In genomic region chrX:69173906-69174305, GRCh38 we compare ENCODE assay signal across 20 cellular contexts.
"Had no signal": no experiment of that assay in that cellular context is flagged by ENCODE, and none has a peak within 500 bp of the region (broad histone marks: within the 10 kb centered on the region; RNA-seq: fewer than 3 reads in every experiment).

No MANE protein-coding gene starts in this region.

- H3K27me3 ChIP-seq: ascending aorta, suprapubic skin, upper lobe of right lung had no signal

- H3K4me3 Mint-ChIP-seq: activated T-helper 17 cell treated with anti-CD3 and anti-CD28 coated beads, Interleukin-2, amount 50 U/mL, for 72 hours; naive thymus-derived CD4-positive, alpha-beta T cell; stimulated activated naive CD8-positive, alpha-beta T cell treated with anti-CD3 and anti-CD28 coated beads, Interleukin-15, Interleukin-2, amounts not matched to agents 100 ng/mL and 50 ng/mL, for 24 hours had no signal

- H3K4me1 ChIP-seq: ascending aorta, breast epithelium, lower lobe of right lung, suprapubic skin, upper lobe of right lung had no signal

- H3K9me3 ChIP-seq: ascending aorta, lower lobe of right lung, suprapubic skin, upper lobe of right lung had no signal

- H3K4me1 Mint-ChIP-seq: activated T-helper 17 cell treated with anti-CD3 and anti-CD28 coated beads, Interleukin-2, amount 50 U/mL, for 72 hours; naive thymus-derived CD4-positive, alpha-beta T cell had no signal

- DNase-seq: activated CD4-positive, alpha-beta T cell treated with anti-CD3 and anti-CD28 coated beads for 1 hour; activated CD4-positive, alpha-beta T cell treated with anti-CD3 and anti-CD28 coated beads, Interleukin-2, amount 50 U/mL, for 4 hours; activated naive CD4-positive, alpha-beta T cell treated with Interleukin-2 at 50 U/mL for 16 hours; dorsolateral prefrontal cortex; left cardiac atrium; lower lobe of right lung; naive thymus-derived CD4-positive, alpha-beta T cell; occipital lobe; right cardiac atrium; stimulated activated CD4-positive, alpha-beta T cell treated with anti-CD3 and anti-CD28 coated beads, Interleukin-4, amount 100 ng/mL, for 24 hours; T-helper 1 cell; upper lobe of right lung had no signal

- H3K4me3 ChIP-seq: ascending aorta, breast epithelium, dorsolateral prefrontal cortex, lower lobe of right lung, skin epidermis, suprapubic skin, upper lobe of right lung had no signal

- H3K27me3 Mint-ChIP-seq: activated T-helper 17 cell treated with anti-CD3 and anti-CD28 coated beads, Interleukin-2, amount 50 U/mL, for 72 hours had no signal

- ATAC-seq: activated T-helper 17 cell treated with anti-CD3 and anti-CD28 coated beads, Interleukin-2, amount 50 U/mL, for 72 hours; left cardiac atrium; lower lobe of right lung; naive thymus-derived CD4-positive, alpha-beta T cell; right cardiac atrium; SK-N-SH treated with all-trans-retinoic acid at 6 μM for 48 hours; upper lobe of right lung had no signal

- H3K27ac Mint-ChIP-seq: activated T-helper 17 cell treated with anti-CD3 and anti-CD28 coated beads, Interleukin-2, amount 50 U/mL, for 72 hours; naive thymus-derived CD4-positive, alpha-beta T cell; progenitor cell of endocrine pancreas; stimulated activated naive CD8-positive, alpha-beta T cell treated with anti-CD3 and anti-CD28 coated beads, Interleukin-15, Interleukin-2, amounts not matched to agents 100 ng/mL and 50 ng/mL, for 24 hours had no signal

- H3K9me3 Mint-ChIP-seq: activated T-helper 17 cell treated with anti-CD3 and anti-CD28 coated beads, Interleukin-2, amount 50 U/mL, for 72 hours; stimulated activated naive CD8-positive, alpha-beta T cell treated with anti-CD3 and anti-CD28 coated beads, Interleukin-15, Interleukin-2, amounts not matched to agents 100 ng/mL and 50 ng/mL, for 24 hours had no signal

- H3K27ac ChIP-seq: ascending aorta, breast epithelium, dorsolateral prefrontal cortex, lower lobe of right lung, skin epidermis, suprapubic skin, upper lobe of right lung had no signal

- H3K36me3 ChIP-seq: ascending aorta, breast epithelium, lower lobe of right lung, suprapubic skin, upper lobe of right lung had no signal
